2 cellular contexts compared by ENCODE assay signal in genomic region chr14:29108908-29109307, GRCh38.
TF ChIP-seq lines count a peak whose summit lies in the region.

No MANE protein-coding gene starts in this region.

TF ChIP-seq in HepG2, 621 proteins besides CTCF, POLR2A, EP300 and RAD21:
- TF ChIP-seq MBNL3 (CRISPR knock-in tag; conservative IDR thresholded peaks at IDR 0.05), result no peak
- peak; percentile 81 for TF ChIP-seq PHB2 (IDR thresholded peaks at IDR 0.05; ENCODE audit: partially characterized antibody)
- 0 out of 2 replicates have a peak, but pooled peaks have one; percentile 68 for TF ChIP-seq ATM (IDR thresholded peaks at IDR 0.05; ENCODE audit: borderline replicate concordance)
- TF ChIP-seq TOE1 (CRISPR knock-in tag; IDR thresholded peaks at IDR 0.05), result no peak
- TF ChIP-seq GTF3A (CRISPR knock-in tag; conservative IDR thresholded peaks at IDR 0.05), result no peak
- TF ChIP-seq ATF7 (IDR thresholded peaks at IDR 0.05), result 0 out of 2 replicates have a peak, but pooled peaks have one; percentile 31
- no peak for TF ChIP-seq ATF7 (CRISPR knock-in tag; IDR thresholded peaks at IDR 0.05)
- TF ChIP-seq HOXA7 (CRISPR knock-in tag; IDR thresholded peaks at IDR 0.05), result no peak
- TF ChIP-seq PLRG1 (conservative IDR thresholded peaks at IDR 0.05), result peak; percentile 87; the same call in 1 of the 2 replicates
- TF ChIP-seq SRSF9 (IDR thresholded peaks at IDR 0.05; ENCODE audit: borderline replicate concordance, insufficient read depth, low read depth, low read length, poor library complexity, severe bottlenecking), result peak; percentile 85
- no peak for TF ChIP-seq ZNF251 (CRISPR knock-in tag; IDR thresholded peaks at IDR 0.05)
- peak; percentile 83; the same call in 1 of the 2 replicates for TF ChIP-seq TRIM22 (IDR thresholded peaks at IDR 0.05)
- TF ChIP-seq SNAPC4 (CRISPR knock-in tag; IDR thresholded peaks at IDR 0.05), result no peak
- TF ChIP-seq ZNF333 (CRISPR knock-in tag; IDR thresholded peaks at IDR 0.05; ENCODE audit: borderline replicate concordance), result no peak
- TF ChIP-seq LCORL (IDR thresholded peaks at IDR 0.05), result peak; percentile 57
- TF ChIP-seq LCORL (CRISPR knock-in tag; IDR thresholded peaks at IDR 0.05), result no peak
- TF ChIP-seq ETV6 (CRISPR knock-in tag; conservative IDR thresholded peaks at IDR 0.05), result no peak
- 0 out of 2 replicates have a peak, but pooled peaks have one; percentile 39 for TF ChIP-seq NBN (conservative IDR thresholded peaks at IDR 0.05)
- TF ChIP-seq ZFP36 (IDR thresholded peaks at IDR 0.05; ENCODE audit: borderline replicate concordance, low read depth, low read length, partially characterized antibody), result no peak
- peak; percentile 86 for TF ChIP-seq ARNT (IDR thresholded peaks at IDR 0.05)
- TF ChIP-seq ZNF598 (CRISPR knock-in tag; IDR thresholded peaks at IDR 0.05; ENCODE audit: borderline replicate concordance), result no peak
- peak; percentile 39; the same call in 1 of the 2 replicates for TF ChIP-seq NONO (IDR thresholded peaks at IDR 0.05)
- TF ChIP-seq NONO (CRISPR knock-in tag; conservative IDR thresholded peaks at IDR 0.05), result no peak

TF ChIP-seq in K562, 482 proteins besides CTCF, POLR2A, EP300 and RAD21:
- TF ChIP-seq THRAP3 (IDR thresholded peaks at IDR 0.05; ENCODE audit: borderline replicate concordance), result no peak
- peak; percentile 93 for TF ChIP-seq ZNF512 (tag; IDR thresholded peaks at IDR 0.05)
